Comparison of ENCODE assay signal across 9 cellular contexts in the genomic region with DNA sequence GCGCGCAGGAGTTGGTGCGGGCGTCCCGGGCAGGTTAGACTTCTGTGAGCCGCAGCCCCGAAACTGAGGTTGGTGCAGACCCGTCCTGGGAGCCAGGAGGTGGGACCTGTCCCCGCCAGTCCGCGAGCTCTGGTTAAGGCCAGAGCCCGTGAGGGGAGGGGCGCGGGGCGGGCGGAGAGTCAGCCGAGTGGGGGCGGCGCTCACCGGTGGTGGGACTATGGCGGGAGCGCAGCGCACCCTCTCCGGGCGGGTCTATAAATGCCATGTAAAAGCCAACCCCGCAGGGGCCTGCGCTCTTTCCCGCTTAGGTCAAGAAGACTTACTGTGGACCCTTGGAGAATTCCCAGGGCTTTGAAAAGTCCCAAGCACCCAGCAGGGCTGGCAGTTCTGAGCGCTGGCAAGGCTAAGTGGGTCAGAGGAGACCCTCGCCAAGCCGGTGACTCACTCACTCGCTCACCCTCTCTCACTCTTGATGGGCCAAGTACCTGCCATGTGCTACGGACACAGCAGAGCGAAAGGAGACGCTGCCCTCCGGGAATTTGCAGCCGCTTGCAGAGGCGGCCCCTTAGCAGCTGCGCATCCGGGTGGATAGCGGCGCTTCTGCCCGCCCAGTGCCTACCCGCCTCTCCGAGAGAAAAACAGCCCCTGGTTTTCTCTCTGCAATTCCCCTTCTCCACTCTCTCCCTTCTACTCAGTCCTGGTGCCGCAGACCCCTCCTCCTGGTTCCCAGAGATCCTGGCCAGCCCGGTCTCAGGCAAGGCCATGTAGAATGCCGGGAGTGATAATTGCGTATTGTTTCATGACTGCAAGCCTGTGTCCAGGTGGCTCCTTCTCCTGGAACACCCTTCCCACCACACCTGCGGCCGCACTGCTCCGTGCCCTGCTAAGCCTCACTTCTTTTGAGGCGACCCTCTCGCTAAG. TPM values are rescaled to one million over a fixed set of nuclear protein-coding genes. Genes with fewer than 3 reads are reported as not detected.
A peak's percentile ranks its signal among the peaks of the same experiment; 100 is the strongest.
DNase-seq lines count a peak whose midpoint lies in the region; ATAC-seq and TF ChIP-seq lines count a peak whose summit lies in the region.
"Had no signal": no experiment of that assay in that cellular context is flagged by ENCODE, and none has a peak within 500 bp of the region (broad histone marks: within the 10 kb centered on the region; RNA-seq: fewer than 3 reads in every experiment).

A gene (minus strand): TSS at position 110 of the 921 bp plus-strand sequence. CDS start 19,607 bp downstream, outside the sequence.

- peak within 1 kb of the TSS; percentile 10 to 31 for H3K4me3 Mint-ChIP-seq in activated T-cell treated with anti-CD3 and anti-CD28 coated beads, Interleukin-2, amount 50 U/mL, for 72 hours
- H3K4me3 Mint-ChIP-seq in CD4-positive, alpha-beta memory T cell: peak within 1 kb of the TSS in 2 of 8 donors; percentile 22 to 38

- no peaks in the 10 kb centered on the region for H3K9me3 Mint-ChIP-seq in activated T-cell treated with anti-CD3 and anti-CD28 coated beads, Interleukin-2, amount 50 U/mL, for 72 hours
- peaks cover 0 to 2% (median 0%) of the 10 kb centered on the region in 8 donors for H3K9me3 Mint-ChIP-seq in CD4-positive, alpha-beta memory T cell

- no peak within 1 kb of the TSS for H3K27ac Mint-ChIP-seq in activated T-cell treated with anti-CD3 and anti-CD28 coated beads, Interleukin-2, amount 50 U/mL, for 72 hours
- H3K27ac Mint-ChIP-seq in CD4-positive, alpha-beta memory T cell: no peak within 1 kb of the TSS

- intact Hi-C loops in CD4-positive, alpha-beta memory T cell (cut with micrococcal nuclease): no loop called here

- H3K36me3 ChIP-seq in suprapubic skin: no peaks in the 10 kb centered on the region
- H3K36me3 ChIP-seq in CD4-positive, alpha-beta memory T cell (ENCODE audit: insufficient read depth, low read length): no peaks in the 10 kb centered on the region

- H3K36me3 Mint-ChIP-seq in activated T-cell treated with anti-CD3 and anti-CD28 coated beads, Interleukin-2, amount 50 U/mL, for 72 hours (ENCODE audit: insufficient read depth in 2 of 2): no peaks in the 10 kb centered on the region
- no peaks in the 10 kb centered on the region for H3K36me3 Mint-ChIP-seq in CD4-positive, alpha-beta memory T cell

- POLR2A ChIA-PET in CD4-positive, alpha-beta memory T cell (lab: Charles Lee; ENCODE audit: partially characterized antibody): no interaction called here

- peak; percentile 30 for TF ChIP-seq EP300 in suprapubic skin (IDR thresholded peaks at IDR 0.05)

- peaks cover 36% of the 10 kb centered on the region for H3K27me3 ChIP-seq in suprapubic skin
- no peaks in the 10 kb centered on the region for H3K27me3 ChIP-seq in CD4-positive, alpha-beta memory T cell (ENCODE audit: insufficient read depth, low read length)

- no peak for ATAC-seq in activated T-cell treated with anti-CD3 and anti-CD28 coated beads, Interleukin-2, amount 50 U/mL, for 72 hours (replicated peaks in 1 of 2)
- ATAC-seq in GM19467 (IDR thresholded peaks at IDR 0.05; ENCODE audit: unreplicated experiment): no peak

- DNase-seq in activated T-cell treated with anti-CD3 and anti-CD28 coated beads, Interleukin-2, amount 50 U/mL, for 72 hours: no peak
- DNase-seq in activated T-cell treated with anti-CD3 and anti-CD28 coated beads for 4 hours (no peak), left kidney (ENCODE audit: low read depth, low spot score) (peak; percentile 86), suprapubic skin (ENCODE audit: low spot score in 2 of 2) (no peak)
- no peak for DNase-seq in effector CD4-positive, alpha-beta T cell
- no peak for DNase-seq in CD4-positive, alpha-beta memory T cell
- DNase-seq: DND-41 had no signal

- no peaks in the 10 kb centered on the region for H3K9me3 ChIP-seq in suprapubic skin
- no peaks in the 10 kb centered on the region for H3K9me3 ChIP-seq in CD4-positive, alpha-beta memory T cell (ENCODE audit: control insufficient read depth in 1 of 2, low read length in 2 of 2)

- CTCF ChIA-PET in CD4-positive, alpha-beta memory T cell (lab: Charles Lee; ENCODE audit: partially characterized antibody): no interaction called here

- TF ChIP-seq POLR2A in suprapubic skin (IDR thresholded peaks at IDR 0.05): no peak

- H3K27me3 Mint-ChIP-seq in activated T-cell treated with anti-CD3 and anti-CD28 coated beads, Interleukin-2, amount 50 U/mL, for 72 hours (ENCODE audit: low read depth): peaks cover 41% of the 10 kb centered on the region
- H3K27me3 Mint-ChIP-seq in CD4-positive, alpha-beta memory T cell: peaks cover 27 to 35% of the 10 kb centered on the region in 2 donors

- WGBS in suprapubic skin: 7% methylated on average over 31 of the region's 54 CpGs

- H3K27ac ChIP-seq in cingulate gyrus (ENCODE audit: low read depth, low read length) (peak within 1 kb of the TSS; percentile 66), suprapubic skin (peak within 1 kb of the TSS; percentile 45)
- H3K27ac ChIP-seq in CD4-positive, alpha-beta memory T cell (ENCODE audit: low read depth, low read length): no peak within 1 kb of the TSS

- no peaks in the 10 kb centered on the region for H3K4me1 Mint-ChIP-seq in activated T-cell treated with anti-CD3 and anti-CD28 coated beads, Interleukin-2, amount 50 U/mL, for 72 hours (ENCODE audit: low read depth)
- peaks cover 1 to 9% (median 5%) of the 10 kb centered on the region in 4 donors for H3K4me1 Mint-ChIP-seq in CD4-positive, alpha-beta memory T cell

- H3K4me1 ChIP-seq in suprapubic skin: peaks cover 23% of the 10 kb centered on the region
- H3K4me1 ChIP-seq in CD4-positive, alpha-beta memory T cell (ENCODE audit: insufficient read depth, low read length): no peaks in the 10 kb centered on the region

- peak within 1 kb of the TSS; percentile 53 for H3K4me3 ChIP-seq in suprapubic skin
- no peak within 1 kb of the TSS for H3K4me3 ChIP-seq in CD4-positive, alpha-beta memory T cell (ENCODE audit: low read length in 2 of 2)

- TF ChIP-seq CTCF in suprapubic skin (IDR thresholded peaks at IDR 0.05): no peak

RNA-seq across cellular contexts. Expression of the gene that starts here (rescaled TPM):
- under 1 TPM; 0.21 to 0.48 TPM for total RNA-seq in activated T-cell treated with anti-CD3 and anti-CD28 coated beads, Interleukin-2, amount 50 U/mL, for 72 hours
- 1 to 10 TPM; 5.1 to 8.5 (median 7.4) TPM for total RNA-seq in suprapubic skin
- total RNA-seq in CD4-positive, alpha-beta memory T cell: not detected
- polyA plus RNA-seq in CD4-positive, alpha-beta memory T cell: not detected

Comparison
In these comparisons a context has a peak if more than half of its experiments do, and no peak if none do; other contexts are left out.
1. RNA of the gene that starts here (total RNA-seq): 5.1 to 8.5 TPM in suprapubic skin; 0.21 to 0.48 TPM in activated T-cell treated with anti-CD3 and anti-CD28 coated beads, Interleukin-2, amount 50 U/mL, for 72 hours and not detected in CD4-positive, alpha-beta memory T cell; every median in the first group is over 4 times any median in the second.